ENCODE assay signal across 8 cellular contexts in the genomic region with DNA sequence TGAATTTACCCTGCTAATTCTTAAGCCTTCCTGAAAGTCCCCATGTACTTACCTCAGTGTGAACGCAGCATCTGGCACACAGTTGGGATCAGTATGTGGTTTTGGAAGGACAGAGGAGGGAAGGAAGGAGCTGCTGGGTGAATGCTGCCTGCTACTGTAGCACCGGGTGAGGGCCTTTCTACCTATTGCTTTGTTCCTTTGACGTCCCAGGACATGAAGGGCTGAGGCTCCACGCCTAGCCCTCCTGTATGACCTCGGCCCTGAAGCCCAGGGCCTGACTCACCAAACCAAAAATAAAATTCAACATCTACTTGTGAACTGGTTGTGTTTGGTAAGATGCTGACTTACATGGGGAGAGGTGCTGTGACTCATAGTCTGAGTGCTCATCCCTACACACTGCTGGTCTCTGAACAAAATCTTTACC. TPM values are rescaled to one million over a fixed set of nuclear protein-coding genes. Genes with fewer than 3 reads are reported as not detected.
DNase-seq lines count a peak whose midpoint lies in the region; ATAC-seq and TF ChIP-seq lines count a peak whose summit lies in the region.

No MANE protein-coding gene starts in this region.

- H3K36me3 Mint-ChIP-seq in CD4-positive, alpha-beta T cell (ENCODE audit: low read depth) = peaks cover 48% of the 10 kb centered on the region
- H3K36me3 Mint-ChIP-seq in activated naive CD8-positive, alpha-beta T cell treated with anti-CD3 and anti-CD28 coated beads for 36 hours = peaks cover 20% of the 10 kb centered on the region

- no peaks in the 10 kb centered on the region for H3K27me3 Mint-ChIP-seq in CD4-positive, alpha-beta T cell
- no peaks in the 10 kb centered on the region for H3K27me3 Mint-ChIP-seq in activated naive CD8-positive, alpha-beta T cell treated with anti-CD3 and anti-CD28 coated beads for 36 hours

- no peak overlapping the region for H3K4me3 ChIP-seq in kidney epithelial cell (ENCODE audit: low read depth, low read length)

- POLR2A ChIA-PET in CD4-positive, alpha-beta T cell (lab: Charles Lee) = no interaction called here

- ATAC-seq in CD4-positive, alpha-beta T cell (ENCODE audit: poor library complexity) = no peak
- ATAC-seq in HG02870 (IDR thresholded peaks at IDR 0.05; ENCODE audit: unreplicated experiment) = peak; percentile 79
- ATAC-seq in GM19324 (IDR thresholded peaks at IDR 0.05; ENCODE audit: low FRiP score, unreplicated experiment) = no peak
- no peak for ATAC-seq in HG03280 (IDR thresholded peaks at IDR 0.05; ENCODE audit: unreplicated experiment)

- CTCF ChIA-PET in CD4-positive, alpha-beta T cell (lab: Charles Lee) = interaction anchor here (2.4 kb wide), 1 partner anchor 9 kb away, joined by 7 read pairs; no protein-coding TSS in a partner anchor

- TF ChIP-seq CTCF in CD4-positive, alpha-beta T cell (IDR thresholded peaks at IDR 0.05) = no peak
- TF ChIP-seq CTCF in kidney epithelial cell (IDR thresholded peaks at IDR 0.05; ENCODE audit: insufficient read depth, low read length, poor library complexity, severe bottlenecking) = no peak

- H3K9me3 ChIP-seq in CD4-positive, alpha-beta T cell (ENCODE audit: control insufficient read depth, low read length) = no peaks in the 10 kb centered on the region

- H3K27me3 ChIP-seq in CD4-positive, alpha-beta T cell (ENCODE audit: control insufficient read depth, insufficient read depth, low read length) = no peaks in the 10 kb centered on the region
- no peaks in the 10 kb centered on the region for H3K27me3 ChIP-seq in kidney epithelial cell (ENCODE audit: control insufficient read depth, insufficient read depth, low read length)

- H3K4me3 Mint-ChIP-seq in CD4-positive, alpha-beta T cell = peak overlapping the region; percentile 50
- H3K4me3 Mint-ChIP-seq in activated naive CD8-positive, alpha-beta T cell treated with anti-CD3 and anti-CD28 coated beads for 36 hours = no peak overlapping the region

- peak in 1 of 10 experiments; percentile 8 for DNase-seq in CD4-positive, alpha-beta T cell
- peak; percentile 18 for DNase-seq in activated naive CD8-positive, alpha-beta T cell treated with anti-CD3 and anti-CD28 coated beads for 36 hours
- peak; percentile 66 for DNase-seq in kidney epithelial cell (ENCODE audit: low read depth)
- DNase-seq in NOMO-1 treated with dmso at 0.1 percent for 144 hours (lab: John Stamatoyannopoulos, UW; ENCODE audit: unreplicated experiment) = no peak
- no peak for DNase-seq in GDM1 (lab: John Stamatoyannopoulos, UW)

- no peaks in the 10 kb centered on the region for H3K36me3 ChIP-seq in kidney epithelial cell (ENCODE audit: control insufficient read depth, insufficient read depth, low read length)

- no peak overlapping the region for H3K27ac Mint-ChIP-seq in CD4-positive, alpha-beta T cell
- no peak overlapping the region for H3K27ac Mint-ChIP-seq in activated naive CD8-positive, alpha-beta T cell treated with anti-CD3 and anti-CD28 coated beads for 36 hours

- H3K27ac ChIP-seq in CD4-positive, alpha-beta T cell (ENCODE audit: low read depth, low read length) = no peak overlapping the region

- no peaks in the 10 kb centered on the region for H3K9me3 Mint-ChIP-seq in CD4-positive, alpha-beta T cell
- H3K9me3 Mint-ChIP-seq in activated naive CD8-positive, alpha-beta T cell treated with anti-CD3 and anti-CD28 coated beads for 36 hours = no peaks in the 10 kb centered on the region

- intact Hi-C loops in CD4-positive, alpha-beta T cell (cut with DNase I, micrococcal nuclease) = no loop called here

- H3K4me1 Mint-ChIP-seq in CD4-positive, alpha-beta T cell (ENCODE audit: low read depth) = peaks cover 90% of the 10 kb centered on the region
- peaks cover 60% of the 10 kb centered on the region for H3K4me1 Mint-ChIP-seq in activated naive CD8-positive, alpha-beta T cell treated with anti-CD3 and anti-CD28 coated beads for 36 hours

RNA-seq across cellular contexts. Expression of gene ARID1B, which starts 51.1 kb away (rescaled TPM):
- total RNA-seq in CD4-positive, alpha-beta T cell = 100 to 1,000 TPM; 120 to 125 TPM
- total RNA-seq in activated naive CD8-positive, alpha-beta T cell treated with anti-CD3 and anti-CD28 coated beads for 36 hours = 10 to 100 TPM; 40.6 to 41.5 TPM
- total RNA-seq in kidney epithelial cell = 47.3 and 59.0 TPM in 2 replicates

Comparison
In these comparisons a context has a peak if more than half of its experiments do, and no peak if none do; other contexts are left out.
1. DNase-seq: peak in activated naive CD8-positive, alpha-beta T cell treated with anti-CD3 and anti-CD28 coated beads for 36 hours (single experiment) and kidney epithelial cell (single experiment); none in NOMO-1 treated with dmso at 0.1 percent for 144 hours (single experiment) and GDM1 (single experiment).